In the genomic region with DNA sequence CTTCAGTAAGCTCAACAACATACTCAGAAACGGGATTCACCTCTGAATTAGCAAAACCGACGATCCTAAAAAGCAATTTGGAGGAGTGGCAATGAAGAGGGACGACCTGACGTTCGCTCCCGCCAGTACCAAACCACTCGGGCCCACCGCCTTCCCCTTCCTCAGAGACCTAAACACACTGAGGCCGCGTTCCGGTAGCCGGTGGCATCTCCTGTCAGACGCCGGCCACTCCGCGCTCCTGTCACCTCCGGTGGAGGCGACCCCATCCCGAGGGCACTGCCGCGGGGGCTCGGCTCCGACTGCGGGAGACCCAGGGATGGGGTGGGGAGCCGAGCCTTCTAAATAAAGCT, we compare ENCODE assay signal across 8 cellular contexts. TPM values are rescaled to one million over a fixed set of nuclear protein-coding genes. Genes with fewer than 3 reads are reported as not detected.
DNase-seq lines count a peak whose midpoint lies in the region; ATAC-seq and TF ChIP-seq lines count a peak whose summit lies in the region.

No MANE protein-coding gene starts in this region.

- peak overlapping the region; percentile 91 to 94 for H3K9ac ChIP-seq in stomach smooth muscle (ENCODE audit: low read length in 2 of 2)

- peak overlapping the region; percentile 94 for H3K4me3 Mint-ChIP-seq in central memory CD8-positive, alpha-beta T cell

- H3K27me3 ChIP-seq in SJSA1 (replicated peaks) = no peaks in the 10 kb centered on the region
- H3K27me3 ChIP-seq in lower lobe of right lung (ENCODE audit: low read depth) = no peaks in the 10 kb centered on the region
- H3K27me3 ChIP-seq in stomach smooth muscle (ENCODE audit: control insufficient read depth in 1 of 2, insufficient read depth in 2 of 2, low read length in 2 of 2) = no peaks in the 10 kb centered on the region

- H3K36me3 ChIP-seq in SJSA1 = peaks cover 9% of the 10 kb centered on the region; the same call in 1 of the 2 replicates
- peaks cover 5% of the 10 kb centered on the region for H3K36me3 ChIP-seq in lower lobe of right lung
- H3K36me3 ChIP-seq in stomach smooth muscle (ENCODE audit: control insufficient read depth in 2 of 2, insufficient read depth in 2 of 2, low read length in 2 of 2) = no peaks in the 10 kb centered on the region

- peak overlapping the region; percentile 90 for H3K27ac Mint-ChIP-seq in central memory CD8-positive, alpha-beta T cell (ENCODE audit: low read depth)

- H3K9me3 Mint-ChIP-seq in central memory CD8-positive, alpha-beta T cell = no peaks in the 10 kb centered on the region

- H3K9me3 ChIP-seq in SJSA1 (replicated peaks) = no peaks in the 10 kb centered on the region
- no peaks in the 10 kb centered on the region for H3K9me3 ChIP-seq in lower lobe of right lung
- H3K9me3 ChIP-seq in stomach smooth muscle (ENCODE audit: control insufficient read depth in 2 of 2, low read length in 2 of 2) = no peaks in the 10 kb centered on the region

- H3K4me3 ChIP-seq in SJSA1 = peak overlapping the region; percentile 79
- peak overlapping the region; percentile 87 for H3K4me3 ChIP-seq in lower lobe of right lung
- peak overlapping the region; percentile 92 to 99 for H3K4me3 ChIP-seq in stomach smooth muscle (ENCODE audit: low read length in 2 of 2)

- DNase-seq in SJSA1 (ENCODE audit: low read depth in 1 of 2, low spot score in 2 of 2) (no peak), lower lobe of right lung (peak; percentile 65), HCEC 1CT (no peak), kidney glomerular epithelial cell (lab: John Stamatoyannopoulos, UW) (no peak)
- DNase-seq in central memory CD8-positive, alpha-beta T cell (ENCODE audit: low spot score in 2 of 2) = no peak

- H3K27me3 Mint-ChIP-seq in central memory CD8-positive, alpha-beta T cell = no peaks in the 10 kb centered on the region

- H3K4me1 ChIP-seq in SJSA1 (replicated peaks) (peaks cover 10% of the 10 kb centered on the region), lower lobe of right lung (peaks cover 46% of the 10 kb centered on the region), stomach smooth muscle (ENCODE audit: control insufficient read depth, insufficient read depth, low read length) (peaks cover 8% of the 10 kb centered on the region)

- H3K4me1 Mint-ChIP-seq in central memory CD8-positive, alpha-beta T cell = peaks cover 25% of the 10 kb centered on the region

- intact Hi-C loops in lower lobe of right lung (cut with DNase I) = no loop called here

- no peak for TF ChIP-seq CTCF in lower lobe of right lung (IDR thresholded peaks at IDR 0.05)

- H3K36me3 Mint-ChIP-seq in central memory CD8-positive, alpha-beta T cell (ENCODE audit: insufficient read depth) = peaks cover 8% of the 10 kb centered on the region

- peak overlapping the region; percentile 69 for H3K27ac ChIP-seq in SJSA1
- peak overlapping the region; percentile 94 for H3K27ac ChIP-seq in lower lobe of right lung
- peak overlapping the region; percentile 94 for H3K27ac ChIP-seq in stomach smooth muscle (ENCODE audit: low read length)

- ATAC-seq in GM18861 (IDR thresholded peaks at IDR 0.05; ENCODE audit: unreplicated experiment) (peak; percentile 7), HG02884 (IDR thresholded peaks at IDR 0.05; ENCODE audit: unreplicated experiment) (peak; percentile 10), lower lobe of right lung (peak; percentile 51 to 52)
- peak; percentile 11 for ATAC-seq in central memory CD8-positive, alpha-beta T cell (replicated peaks; ENCODE audit: extremely low read depth, poor library complexity, severe bottlenecking)

RNA-seq across cellular contexts. Expression of a gene that starts 0.6 kb away (rescaled TPM):
- total RNA-seq in SJSA1 (2014; rRNA removed; shearing (Covaris generic)) = 29.0 and 43.5 TPM in 2 replicates
- 44.7 TPM for total RNA-seq in lower lobe of right lung

RNA-seq across cellular contexts. Expression of a gene that starts 11.4 kb away (rescaled TPM):
- total RNA-seq in SJSA1 (2014; rRNA removed; shearing (Covaris generic)) = 25.1 and 31.0 TPM in 2 replicates
- total RNA-seq in lower lobe of right lung = 12.3 TPM

RNA-seq across cellular contexts. Expression of a gene that starts 45.7 kb away (rescaled TPM):
- total RNA-seq in SJSA1 (2014; rRNA removed; shearing (Covaris generic)) = 2.8 and 4.7 TPM in 2 replicates
- total RNA-seq in lower lobe of right lung = 22.3 TPM

RNA-seq across cellular contexts. Expression of a gene that starts 52.2 kb away (rescaled TPM):
- total RNA-seq in SJSA1 (2014; rRNA removed; shearing (Covaris generic)) = 49.0 and 50.3 TPM in 2 replicates
- total RNA-seq in lower lobe of right lung = 201 TPM
